Comparison of ENCODE assay signal across 9 cellular contexts in genomic region chr12:113049976-113050742, GRCh38. TPM values are rescaled to one million over a fixed set of nuclear protein-coding genes. Genes with fewer than 3 reads are reported as not detected.
DNase-seq lines count a peak whose midpoint lies in the region; ATAC-seq and TF ChIP-seq lines count a peak whose summit lies in the region.
"Had no signal": no experiment of that assay in that cellular context is flagged by ENCODE, and none has a peak within 500 bp of the region (broad histone marks: within the 10 kb centered on the region; RNA-seq: fewer than 3 reads in every experiment).

No MANE protein-coding gene starts in this region.

- H3K4me3 ChIP-seq in LNCaP clone FGC (ENCODE audit: low read depth, low read length) (no peak overlapping the region), mucosa of descending colon (no peak overlapping the region)

- POLR2A ChIA-PET in GM10248 (lab: Yijun Ruan, JAX): no interaction called here

- CTCF ChIA-PET in GM10248 (lab: Yijun Ruan, JAX): interaction anchor here (0.9 to 9.8 kb wide), 16 partner anchors 12 to 123 kb away, joined by 3 to 135 read pairs (median 7); no protein-coding TSS in a partner anchor

- no peak overlapping the region for H3K4me3 Mint-ChIP-seq in activated CD4-positive, alpha-beta T cell treated with anti-CD3 and anti-CD28 coated beads, Interleukin-2, amount 10 ng/mL, durations not matched to agents 24 days and 14 days
- H3K4me3 Mint-ChIP-seq: stimulated activated naive CD8-positive, alpha-beta T cell treated with anti-CD3 and anti-CD28 coated beads, Interleukin-15, Interleukin-2, amounts not matched to agents 100 ng/mL and 50 ng/mL, for 24 hours had no signal

- no peaks in the 10 kb centered on the region for H3K4me1 Mint-ChIP-seq in activated CD4-positive, alpha-beta T cell treated with anti-CD3 and anti-CD28 coated beads, Interleukin-2, amount 10 ng/mL, durations not matched to agents 24 days and 14 days

- no peaks in the 10 kb centered on the region for H3K9me3 ChIP-seq in mucosa of descending colon

- intact Hi-C loops in mucosa of descending colon (cut with DNase I, micrococcal nuclease): loop anchor here (5.0 to 10.0 kb wide), 3 partner anchors 102 to 125 kb away; no protein-coding TSS in a partner anchor
- intact Hi-C loops in activated CD4-positive, alpha-beta T cell treated with anti-CD3 and anti-CD28 coated beads, Interleukin-2, amount 10 ng/mL, durations not matched to agents 24 days and 14 days (cut with micrococcal nuclease): no loop called here

- H3K27ac ChIP-seq in VCaP: no peak overlapping the region

- H3K36me3 Mint-ChIP-seq in activated CD4-positive, alpha-beta T cell treated with anti-CD3 and anti-CD28 coated beads, Interleukin-2, amount 10 ng/mL, durations not matched to agents 24 days and 14 days (ENCODE audit: low read depth): no peaks in the 10 kb centered on the region

- peak; percentile 57 for ATAC-seq in mucosa of descending colon
- no peak for ATAC-seq in GM19455 (IDR thresholded peaks at IDR 0.05; ENCODE audit: unreplicated experiment)
- ATAC-seq in GM21423 (IDR thresholded peaks at IDR 0.05; ENCODE audit: unreplicated experiment): no peak

- H3K36me3 ChIP-seq in mucosa of descending colon (ENCODE audit: low read depth): no peaks in the 10 kb centered on the region

- H3K27ac Mint-ChIP-seq in activated CD4-positive, alpha-beta T cell treated with anti-CD3 and anti-CD28 coated beads, Interleukin-2, amount 10 ng/mL, durations not matched to agents 24 days and 14 days: no peak overlapping the region
- H3K27ac Mint-ChIP-seq: stimulated activated naive CD8-positive, alpha-beta T cell treated with anti-CD3 and anti-CD28 coated beads, Interleukin-15, Interleukin-2, amounts not matched to agents 100 ng/mL and 50 ng/mL, for 24 hours had no signal

- H3K27me3 Mint-ChIP-seq in activated CD4-positive, alpha-beta T cell treated with anti-CD3 and anti-CD28 coated beads, Interleukin-2, amount 10 ng/mL, durations not matched to agents 24 days and 14 days: peaks cover 22% of the 10 kb centered on the region
- H3K27me3 Mint-ChIP-seq: stimulated activated naive CD8-positive, alpha-beta T cell treated with anti-CD3 and anti-CD28 coated beads, Interleukin-15, Interleukin-2, amounts not matched to agents 100 ng/mL and 50 ng/mL, for 24 hours had no signal

- no peaks in the 10 kb centered on the region for H3K9me3 Mint-ChIP-seq in activated CD4-positive, alpha-beta T cell treated with anti-CD3 and anti-CD28 coated beads, Interleukin-2, amount 10 ng/mL, durations not matched to agents 24 days and 14 days
- H3K9me3 Mint-ChIP-seq: stimulated activated naive CD8-positive, alpha-beta T cell treated with anti-CD3 and anti-CD28 coated beads, Interleukin-15, Interleukin-2, amounts not matched to agents 100 ng/mL and 50 ng/mL, for 24 hours had no signal

- DNase-seq in GM10248 (ENCODE audit: extremely low spot score) (no peak), LNCaP clone FGC (ENCODE audit: low read depth) (no peak), mucosa of descending colon (peak in 1 of 3 donors; percentile 42)
- DNase-seq in activated CD4-positive, alpha-beta T cell treated with anti-CD3 and anti-CD28 coated beads, Interleukin-2, amount 10 ng/mL, durations not matched to agents 24 days and 14 days: no peak
- DNase-seq in activated CD8-positive, alpha-beta memory T cell treated with anti-CD3 and anti-CD28 coated beads, Interleukin-2, amount 50 U/mL, for 48 hours: no peak

- TF ChIP-seq CTCF in GM10248 (IDR thresholded peaks at IDR 0.05; ENCODE audit: control extremely low read depth, extremely low read depth, low read depth, missing control alignments) (peak; percentile 47), LNCaP clone FGC (IDR thresholded peaks at IDR 0.05; ENCODE audit: control insufficient read depth, extremely low read depth, insufficient read depth) (peak; percentile 36), VCaP (conservative IDR thresholded peaks at IDR 0.05) (peak; percentile 73), mucosa of descending colon (IDR thresholded peaks at IDR 0.05) (no peak)

- no peaks in the 10 kb centered on the region for H3K4me1 ChIP-seq in mucosa of descending colon (ENCODE audit: low read depth)

RNA-seq across cellular contexts. Expression of gene DTX1, which starts 6.4 kb away (rescaled TPM):
- total RNA-seq in mucosa of descending colon: 1 to 10 TPM in 2 of 3 donors, under 1 TPM in 1; 0.67 to 5.9 (median 1.6) TPM
- 0.09 and 0.21 TPM in 2 replicates for total RNA-seq in activated CD4-positive, alpha-beta T cell treated with anti-CD3 and anti-CD28 coated beads, Interleukin-2, amount 10 ng/mL, durations not matched to agents 24 days and 14 days
